16 cellular contexts compared by ENCODE assay signal in genomic region chr15:31162721-31163510, GRCh38.
A peak's percentile ranks its signal among the peaks of the same experiment; 100 is the strongest.
DNase-seq lines count a peak whose midpoint lies in the region; ATAC-seq, FAIRE-seq and TF ChIP-seq lines count a peak whose summit lies in the region.
"Had no signal": no experiment of that assay in that cellular context is flagged by ENCODE, and none has a peak within 500 bp of the region (broad histone marks: within the 10 kb centered on the region; RNA-seq: fewer than 3 reads in every experiment).

No MANE protein-coding gene starts in this region.

- ATAC-seq in stimulated activated naive CD8-positive, alpha-beta T cell treated with anti-CD3 and anti-CD28 coated beads, Interleukin-15, amount 100 ng/mL, for 72 hours = no peak
- no peak for ATAC-seq in stimulated activated naive CD8-positive, alpha-beta T cell treated with anti-CD3 and anti-CD28 coated beads, Interleukin-15, Interleukin-2, amounts not matched to agents 100 U/mL and 50 U/mL, for 24 hours
- no peak for ATAC-seq in left lobe of liver
- ATAC-seq in HG02798 (IDR thresholded peaks at IDR 0.05; ENCODE audit: poor library complexity, unreplicated experiment) = no peak

- peaks cover 4% of the 10 kb centered on the region for H3K4me1 ChIP-seq in effector memory CD4-positive, alpha-beta T cell (ENCODE audit: control insufficient read depth, insufficient read depth, low read length, poor library complexity, severe bottlenecking)

- H3K9me3 ChIP-seq in effector memory CD4-positive, alpha-beta T cell (ENCODE audit: control insufficient read depth, low read length) = no peaks in the 10 kb centered on the region

- H3K27ac ChIP-seq in effector memory CD4-positive, alpha-beta T cell (ENCODE audit: insufficient read depth, low read length, poor library complexity, severe bottlenecking) = no peak overlapping the region

- peaks cover 7% of the 10 kb centered on the region for H3K4me1 Mint-ChIP-seq in stimulated activated naive CD8-positive, alpha-beta T cell treated with anti-CD3 and anti-CD28 coated beads, Interleukin-15, amount 100 ng/mL, for 72 hours

- no peaks in the 10 kb centered on the region for H3K27me3 ChIP-seq in bronchial epithelial cell (ENCODE audit: control insufficient read depth, insufficient read depth, low read length)
- H3K27me3 ChIP-seq in effector memory CD4-positive, alpha-beta T cell (replicated peaks; ENCODE audit: control insufficient read depth, insufficient read depth, low read length, poor library complexity, severe bottlenecking) = no peaks in the 10 kb centered on the region

- H3K36me3 ChIP-seq in bronchial epithelial cell (ENCODE audit: control insufficient read depth, insufficient read depth, low read length) = no peaks in the 10 kb centered on the region
- no peaks in the 10 kb centered on the region for H3K36me3 ChIP-seq in effector memory CD4-positive, alpha-beta T cell (ENCODE audit: control insufficient read depth, insufficient read depth, low read length)

- H3K4me3 Mint-ChIP-seq in stimulated activated naive CD8-positive, alpha-beta T cell treated with anti-CD3 and anti-CD28 coated beads, Interleukin-15, amount 100 ng/mL, for 72 hours = no peak overlapping the region

- no peak for TF ChIP-seq CTCF in bronchial epithelial cell (IDR thresholded peaks at IDR 0.05; ENCODE audit: insufficient read depth, low read length, severe bottlenecking)

- no peaks in the 10 kb centered on the region for H3K9me3 Mint-ChIP-seq in stimulated activated naive CD8-positive, alpha-beta T cell treated with anti-CD3 and anti-CD28 coated beads, Interleukin-15, amount 100 ng/mL, for 72 hours

- no peak overlapping the region for H3K4me3 ChIP-seq in bronchial epithelial cell (ENCODE audit: low read depth, low read length)
- no peak overlapping the region for H3K4me3 ChIP-seq in effector memory CD4-positive, alpha-beta T cell (ENCODE audit: insufficient read depth, low read depth, low read length, poor library complexity, severe bottlenecking)

- no peak for DNase-seq in stimulated activated naive CD8-positive, alpha-beta T cell treated with anti-CD3 and anti-CD28 coated beads, Interleukin-15, amount 100 ng/mL, for 72 hours
- no peak for DNase-seq in stimulated activated naive CD8-positive, alpha-beta T cell treated with anti-CD3 and anti-CD28 coated beads, Interleukin-15, Interleukin-2, amounts not matched to agents 100 U/mL and 50 U/mL, for 24 hours
- DNase-seq in bronchial epithelial cell (ENCODE audit: low read depth) = peak; percentile 8
- DNase-seq in left lobe of liver (ENCODE audit: low spot score) = peak; percentile 47
- no peak for DNase-seq in NCI-H510A treated with DMSO at 0.1 percent for 48 hours (lab: John Stamatoyannopoulos, UW)
- no peak for DNase-seq in COLO668 (lab: John Stamatoyannopoulos, UW; ENCODE audit: unreplicated experiment)
- DNase-seq in effector memory CD4-positive, alpha-beta T cell = no peak
- DNase-seq: C1 segment of cervical spinal cord, HCEC 1CT, NCI-H1105 treated with DMSO at 0.1 percent for 48 hours, NCI-H1930, NCI-H69, RPMI8226 had no signal

- peak; percentile 60 for FAIRE-seq in bronchial epithelial cell (lab: Jason Lieb, UNC)
- FAIRE-seq: A204.1, GM19239 had no signal

- H3K27ac Mint-ChIP-seq in stimulated activated naive CD8-positive, alpha-beta T cell treated with anti-CD3 and anti-CD28 coated beads, Interleukin-15, amount 100 ng/mL, for 72 hours = peak overlapping the region; percentile 48 to 81

- H3K27me3 Mint-ChIP-seq in stimulated activated naive CD8-positive, alpha-beta T cell treated with anti-CD3 and anti-CD28 coated beads, Interleukin-15, amount 100 ng/mL, for 72 hours = peaks cover 10% of the 10 kb centered on the region

Comparison
In these comparisons a context has a peak if more than half of its experiments do, and no peak if none do; other contexts are left out.
1. DNase-seq: peak in bronchial epithelial cell (single experiment) and left lobe of liver (single experiment); none in stimulated activated naive CD8-positive, alpha-beta T cell treated with anti-CD3 and anti-CD28 coated beads, Interleukin-15, amount 100 ng/mL, for 72 hours (0 of 2), stimulated activated naive CD8-positive, alpha-beta T cell treated with anti-CD3 and anti-CD28 coated beads, Interleukin-15, Interleukin-2, amounts not matched to agents 100 U/mL and 50 U/mL, for 24 hours (single experiment), NCI-H510A treated with DMSO at 0.1 percent for 48 hours (single experiment), COLO668 (single experiment) and effector memory CD4-positive, alpha-beta T cell (0 of 3).